In the genomic region with DNA sequence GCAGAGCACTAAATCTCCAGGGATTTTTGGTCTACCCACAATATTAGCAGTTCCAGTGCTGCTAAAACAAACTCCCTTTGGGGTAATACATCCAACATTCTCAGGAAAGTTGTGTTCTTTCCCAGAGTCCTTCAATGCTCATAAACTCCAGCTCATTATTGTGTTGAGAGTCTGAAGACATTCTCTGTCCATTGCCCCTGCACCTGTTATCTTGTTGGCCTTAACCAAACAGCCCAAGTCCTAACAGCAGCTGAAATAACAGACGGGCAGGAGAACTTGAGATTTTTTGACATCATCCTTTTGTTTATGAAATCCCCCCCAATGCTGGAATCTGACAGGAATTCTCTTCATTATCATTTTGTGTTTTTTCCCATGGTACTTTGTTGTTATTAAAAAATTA, we compare ENCODE assay signal across 24 cellular contexts.
"Had no signal": no experiment of that assay in that cellular context is flagged by ENCODE, and none has a peak within 500 bp of the region (broad histone marks: within the 10 kb centered on the region; RNA-seq: fewer than 3 reads in every experiment).

No MANE protein-coding gene starts in this region.

- H3K9me3 Mint-ChIP-seq: nephron progenitor cell; stimulated activated naive B cell treated with anti-CD40 and anti-IgM and Interleukin-4, amounts not matched to agents 10 μg/mL and 1 μg/mL and 100 μg/mL, for 72 hours had no signal

- H3K27me3 Mint-ChIP-seq: stimulated activated naive B cell treated with anti-CD40 and anti-IgM and Interleukin-4, amounts not matched to agents 10 μg/mL and 1 μg/mL and 100 μg/mL, for 72 hours; stimulated activated naive CD8-positive, alpha-beta T cell treated with anti-CD3 and anti-CD28 coated beads, Interleukin-15, amount 100 ng/mL, for 72 hours had no signal

- ATAC-seq: left cardiac atrium; left ventricle myocardium superior; naive thymus-derived CD4-positive, alpha-beta T cell; sciatic nerve; stimulated activated naive B cell treated with anti-CD40 and anti-IgM and Interleukin-4, amounts not matched to agents 10 μg/mL and 1 μg/mL and 100 μg/mL, for 72 hours; stimulated activated naive CD8-positive, alpha-beta T cell treated with anti-CD3 and anti-CD28 coated beads, Interleukin-15, amount 100 ng/mL, for 72 hours; upper lobe of right lung had no signal

- H3K9me3 ChIP-seq: esophagus squamous epithelium, testis, tibial nerve, upper lobe of right lung, vagina had no signal

- H3K4me1 ChIP-seq: esophagus squamous epithelium, testis, tibial nerve, upper lobe of right lung, vagina had no signal

- H3K27ac ChIP-seq: epithelial cell of prostate, esophagus squamous epithelium, skin epidermis, testis, tibial nerve, upper lobe of right lung, vagina had no signal

- H3K36me3 Mint-ChIP-seq: immature natural killer cell; naive thymus-derived CD4-positive, alpha-beta T cell; stimulated activated naive B cell treated with anti-CD40 and anti-IgM and Interleukin-4, amounts not matched to agents 10 μg/mL and 1 μg/mL and 100 μg/mL, for 72 hours had no signal

- H3K36me3 ChIP-seq: esophagus squamous epithelium, tibial nerve, upper lobe of right lung, vagina had no signal

- H3K4me3 Mint-ChIP-seq: immature natural killer cell; naive thymus-derived CD4-positive, alpha-beta T cell; nephron progenitor cell; stimulated activated naive B cell treated with anti-CD40 and anti-IgM and Interleukin-4, amounts not matched to agents 10 μg/mL and 1 μg/mL and 100 μg/mL, for 72 hours; stimulated activated naive CD8-positive, alpha-beta T cell treated with anti-CD3 and anti-CD28 coated beads, Interleukin-15, amount 100 ng/mL, for 72 hours had no signal

- DNase-seq: effector memory CD4-positive, alpha-beta T cell; esophagus squamous epithelium; foreskin fibroblast; immature natural killer cell; kidney; left cardiac atrium; left ventricle myocardium superior; mesenchymal stem cell; midbrain; naive thymus-derived CD4-positive, alpha-beta T cell; nephron progenitor cell; posterior cingulate gyrus; stimulated activated CD4-positive, alpha-beta T cell treated with anti-CD3 and anti-CD28 coated beads, Interleukin-2, amount 100 ng/mL, for 24 hours; stimulated activated CD4-positive, alpha-beta T cell treated with anti-CD3 and anti-CD28 coated beads, Interleukin-4, amount 100 ng/mL, for 4 hours; stimulated activated naive B cell treated with anti-CD40 and anti-IgM and Interleukin-4, amounts not matched to agents 10 μg/mL and 1 μg/mL and 100 μg/mL, for 72 hours; stimulated activated naive CD8-positive, alpha-beta T cell treated with anti-CD3 and anti-CD28 coated beads, Interleukin-15, amount 100 ng/mL, for 72 hours; testis; upper lobe of right lung had no signal

- H3K4me3 ChIP-seq: esophagus squamous epithelium, lung, skin epidermis, testis, tibial nerve, upper lobe of right lung, vagina had no signal

- H3K27me3 ChIP-seq: esophagus squamous epithelium, testis, tibial nerve, upper lobe of right lung, vagina had no signal

- H3K4me1 Mint-ChIP-seq: immature natural killer cell; naive thymus-derived CD4-positive, alpha-beta T cell; stimulated activated naive B cell treated with anti-CD40 and anti-IgM and Interleukin-4, amounts not matched to agents 10 μg/mL and 1 μg/mL and 100 μg/mL, for 72 hours; stimulated activated naive CD8-positive, alpha-beta T cell treated with anti-CD3 and anti-CD28 coated beads, Interleukin-15, amount 100 ng/mL, for 72 hours had no signal

- H3K27ac Mint-ChIP-seq: immature natural killer cell; naive thymus-derived CD4-positive, alpha-beta T cell; nephron progenitor cell; stimulated activated naive B cell treated with anti-CD40 and anti-IgM and Interleukin-4, amounts not matched to agents 10 μg/mL and 1 μg/mL and 100 μg/mL, for 72 hours; stimulated activated naive CD8-positive, alpha-beta T cell treated with anti-CD3 and anti-CD28 coated beads, Interleukin-15, amount 100 ng/mL, for 72 hours had no signal
